Comparison of ENCODE assay signal across 8 cellular contexts in genomic region chr5:131634666-131634995, GRCh38. TPM values are rescaled to one million over a fixed set of nuclear protein-coding genes. Genes with fewer than 3 reads are reported as not detected.
A peak's percentile ranks its signal among the peaks of the same experiment; 100 is the strongest.
DNase-seq lines count a peak whose midpoint lies in the region; ATAC-seq, FAIRE-seq and TF ChIP-seq lines count a peak whose summit lies in the region.

No MANE protein-coding gene starts in this region.

- TF ChIP-seq CTCF in A549 (IDR thresholded peaks at IDR 0.05) (no peak), fibroblast of pulmonary artery (IDR thresholded peaks at IDR 0.05; ENCODE audit: low read length, missing control alignments) (no peak), transverse colon (IDR thresholded peaks at IDR 0.05) (peak in 1 of 5 experiments; percentile 18)

- TF ChIP-seq RAD21 in A549 (conservative IDR thresholded peaks at IDR 0.05 in 1 of 2, IDR thresholded peaks at IDR 0.05 in 1 of 2): no peak; a peak in 1 of 5 replicates

- ATAC-seq in A549: peak; percentile 76 to 79
- ATAC-seq in GM18498 (IDR thresholded peaks at IDR 0.05; ENCODE audit: unreplicated experiment): peak; percentile 25
- ATAC-seq in HG02981 (IDR thresholded peaks at IDR 0.05; ENCODE audit: unreplicated experiment): peak; percentile 30

- H3K4me2 ChIP-seq in A549: peak overlapping the region; percentile 84

- peak overlapping the region; percentile 97 for H3K27ac Mint-ChIP-seq in activated T-helper 1 cell treated with anti-CD3 and anti-CD28 coated beads, Interleukin-12 subunit alpha, Interleukin-12 subunit beta, Interleukin-2, Interleukin-4 antibody, amounts not matched to agents 30 ng/mL and 10 ng/mL and 1 ng/mL, durations not matched to agents 14 hours and 24 hours and 36 hours

- POLR2A ChIA-PET in A549 (lab: Yijun Ruan, JAX): no interaction called here

- TF ChIP-seq EP300 in A549 (IDR thresholded peaks at IDR 0.05) (no peak), transverse colon (IDR thresholded peaks at IDR 0.05; ENCODE audit: low read depth) (no peak)

- intact Hi-C loops in activated T-helper 1 cell treated with anti-CD3 and anti-CD28 coated beads, Interleukin-12 subunit alpha, Interleukin-12 subunit beta, Interleukin-2, Interleukin-4 antibody, amounts not matched to agents 30 ng/mL and 10 ng/mL and 1 ng/mL, durations not matched to agents 14 hours and 24 hours and 36 hours (cut with micrococcal nuclease): loop anchor here (2.0 to 10.0 kb wide), 12 partner anchors 36 to 1420 kb away; partner anchors contain the start of genes GDF9, HINT1, HSPA4 and UQCRQ
- intact Hi-C loops in transverse colon (cut with DNase I; ENCODE audit: low total_unique reads): no loop called here

- peak overlapping the region; percentile 83 to 92 for H3K27ac ChIP-seq in A549
- peak overlapping the region; percentile 93 to 100 (median 98) for H3K27ac ChIP-seq in transverse colon

- no peaks in the 10 kb centered on the region for H3K9me3 Mint-ChIP-seq in activated T-helper 1 cell treated with anti-CD3 and anti-CD28 coated beads, Interleukin-12 subunit alpha, Interleukin-12 subunit beta, Interleukin-2, Interleukin-4 antibody, amounts not matched to agents 30 ng/mL and 10 ng/mL and 1 ng/mL, durations not matched to agents 14 hours and 24 hours and 36 hours

- DNase-seq in A549 (ENCODE audit: low read depth in 1 of 2, low spot score in 1 of 2) (peak; percentile 55 to 77), NCI-H774 (lab: John Stamatoyannopoulos, UW) (peak; percentile 57), fibroblast of pulmonary artery (ENCODE audit: low read depth) (peak; percentile 50), transverse colon (peak; percentile 66)
- DNase-seq in activated T-helper 1 cell treated with anti-CD3 and anti-CD28 coated beads, Interleukin-12 subunit alpha, Interleukin-12 subunit beta, Interleukin-2, Interleukin-4 antibody, amounts not matched to agents 30 ng/mL and 10 ng/mL and 1 ng/mL, durations not matched to agents 14 hours and 24 hours and 36 hours (ENCODE audit: low spot score): peak; percentile 61

- in situ Hi-C loops in transverse colon (cut with MboI; ENCODE audit: low pct_ligation_motif_present in 1 of 4, low pct_unique_long_range_greater_than_20kb in 1 of 4, low sequenced_read_pairs in 3 of 4): loop anchor here in 2 of 4 donors (10.0 kb wide), 1 partner anchor 160 kb away; the partner anchor contains the start of gene FNIP1 (in 2 of the 2)

- WGBS in A549 (ENCODE audit: missing lambda C conversion rate): 3% methylated on average over 12 of the region's 21 CpGs
- 0 to 1% methylated on average over 5 to 16 of the region's 21 CpGs for WGBS in transverse colon (ENCODE audit: low coverage in 1 of 2), 2 donors

- H3K4me3 Mint-ChIP-seq in activated T-helper 1 cell treated with anti-CD3 and anti-CD28 coated beads, Interleukin-12 subunit alpha, Interleukin-12 subunit beta, Interleukin-2, Interleukin-4 antibody, amounts not matched to agents 30 ng/mL and 10 ng/mL and 1 ng/mL, durations not matched to agents 14 hours and 24 hours and 36 hours: peak overlapping the region; percentile 98

- peaks cover 6% of the 10 kb centered on the region for H3K36me3 Mint-ChIP-seq in activated T-helper 1 cell treated with anti-CD3 and anti-CD28 coated beads, Interleukin-12 subunit alpha, Interleukin-12 subunit beta, Interleukin-2, Interleukin-4 antibody, amounts not matched to agents 30 ng/mL and 10 ng/mL and 1 ng/mL, durations not matched to agents 14 hours and 24 hours and 36 hours (ENCODE audit: low read depth)

- H3K27me3 ChIP-seq in neuron (ENCODE audit: insufficient read depth, low read length) (no peaks in the 10 kb centered on the region), transverse colon (no peaks in the 10 kb centered on the region)

- CTCF ChIA-PET in A549 (lab: Yijun Ruan, JAX): interaction anchor here (3.7 kb wide), 1 partner anchor 45 kb away, joined by 17 read pairs; no protein-coding TSS in a partner anchor

- no peaks in the 10 kb centered on the region for H3K36me3 ChIP-seq in neuron (ENCODE audit: insufficient read depth, low read length)
- no peaks in the 10 kb centered on the region for H3K36me3 ChIP-seq in transverse colon

- peaks cover 28% of the 10 kb centered on the region for H3K4me1 Mint-ChIP-seq in activated T-helper 1 cell treated with anti-CD3 and anti-CD28 coated beads, Interleukin-12 subunit alpha, Interleukin-12 subunit beta, Interleukin-2, Interleukin-4 antibody, amounts not matched to agents 30 ng/mL and 10 ng/mL and 1 ng/mL, durations not matched to agents 14 hours and 24 hours and 36 hours (ENCODE audit: low read depth)

- peaks cover 43% of the 10 kb centered on the region for H3K4me1 ChIP-seq in A549
- H3K4me1 ChIP-seq in neuron (ENCODE audit: insufficient read depth, low read length): peaks cover 18% of the 10 kb centered on the region
- H3K4me1 ChIP-seq in transverse colon: peaks cover 13 to 56% (median 49%) of the 10 kb centered on the region in 4 donors

- peak overlapping the region; percentile 75 for H2AFZ ChIP-seq in neuron (ENCODE audit: low read depth, low read length)

- H3K27me3 Mint-ChIP-seq in activated T-helper 1 cell treated with anti-CD3 and anti-CD28 coated beads, Interleukin-12 subunit alpha, Interleukin-12 subunit beta, Interleukin-2, Interleukin-4 antibody, amounts not matched to agents 30 ng/mL and 10 ng/mL and 1 ng/mL, durations not matched to agents 14 hours and 24 hours and 36 hours (ENCODE audit: insufficient read depth): no peaks in the 10 kb centered on the region

- FAIRE-seq in A549 (lab: Jason Lieb, UNC): no peak

- TF ChIP-seq POLR2A in A549 (IDR thresholded peaks at IDR 0.05; ENCODE audit: low read length) (no peak), transverse colon (IDR thresholded peaks at IDR 0.05) (no peak)

- H3K4me3 ChIP-seq in A549 (peak overlapping the region; percentile 72), fibroblast of pulmonary artery (replicated peaks; ENCODE audit: low read depth, low read length) (peak overlapping the region; percentile 92), neuron (ENCODE audit: low read length) (peak overlapping the region; percentile 70), transverse colon (peak overlapping the region; percentile 55 to 78 (median 74))

- H3K9me3 ChIP-seq in A549: no peaks in the 10 kb centered on the region
- H3K9me3 ChIP-seq in neuron (ENCODE audit: low read length): no peaks in the 10 kb centered on the region
- H3K9me3 ChIP-seq in transverse colon: no peaks in the 10 kb centered on the region

TF ChIP-seq in A549, 52 proteins besides CTCF, POLR2A, EP300 and RAD21:
- TF ChIP-seq TFCP2L1 (CRISPR knock-in tag; IDR thresholded peaks at IDR 0.05) (0 out of 2 replicates have a peak, but pooled peaks have one; percentile 54), ZSCAN20 (CRISPR knock-in tag; IDR thresholded peaks at IDR 0.05) (no peak), JUN (IDR thresholded peaks at IDR 0.05) (no peak), FOSB (CRISPR knock-in tag; IDR thresholded peaks at IDR 0.05) (no peak), CHD2 (IDR thresholded peaks at IDR 0.05; ENCODE audit: low read length, partially characterized antibody) (no peak), EHF (CRISPR knock-in tag; IDR thresholded peaks at IDR 0.05) (no peak)
- TF ChIP-seq, protein P1, sequence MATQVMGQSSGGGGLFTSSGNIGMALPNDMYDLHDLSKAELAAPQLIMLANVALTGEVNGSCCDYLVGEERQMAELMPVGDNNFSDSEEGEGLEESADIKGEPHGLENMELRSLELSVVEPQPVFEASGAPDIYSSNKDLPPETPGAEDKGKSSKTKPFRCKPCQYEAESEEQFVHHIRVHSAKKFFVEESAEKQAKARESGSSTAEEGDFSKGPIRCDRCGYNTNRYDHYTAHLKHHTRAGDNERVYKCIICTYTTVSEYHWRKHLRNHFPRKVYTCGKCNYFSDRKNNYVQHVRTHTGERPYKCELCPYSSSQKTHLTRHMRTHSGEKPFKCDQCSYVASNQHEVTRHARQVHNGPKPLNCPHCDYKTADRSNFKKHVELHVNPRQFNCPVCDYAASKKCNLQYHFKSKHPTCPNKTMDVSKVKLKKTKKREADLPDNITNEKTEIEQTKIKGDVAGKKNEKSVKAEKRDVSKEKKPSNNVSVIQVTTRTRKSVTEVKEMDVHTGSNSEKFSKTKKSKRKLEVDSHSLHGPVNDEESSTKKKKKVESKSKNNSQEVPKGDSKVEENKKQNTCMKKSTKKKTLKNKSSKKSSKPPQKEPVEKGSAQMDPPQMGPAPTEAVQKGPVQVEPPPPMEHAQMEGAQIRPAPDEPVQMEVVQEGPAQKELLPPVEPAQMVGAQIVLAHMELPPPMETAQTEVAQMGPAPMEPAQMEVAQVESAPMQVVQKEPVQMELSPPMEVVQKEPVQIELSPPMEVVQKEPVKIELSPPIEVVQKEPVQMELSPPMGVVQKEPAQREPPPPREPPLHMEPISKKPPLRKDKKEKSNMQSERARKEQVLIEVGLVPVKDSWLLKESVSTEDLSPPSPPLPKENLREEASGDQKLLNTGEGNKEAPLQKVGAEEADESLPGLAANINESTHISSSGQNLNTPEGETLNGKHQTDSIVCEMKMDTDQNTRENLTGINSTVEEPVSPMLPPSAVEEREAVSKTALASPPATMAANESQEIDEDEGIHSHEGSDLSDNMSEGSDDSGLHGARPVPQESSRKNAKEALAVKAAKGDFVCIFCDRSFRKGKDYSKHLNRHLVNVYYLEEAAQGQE (IDR thresholded peaks at IDR 0.05): no peak
- TF ChIP-seq, protein P2, sequence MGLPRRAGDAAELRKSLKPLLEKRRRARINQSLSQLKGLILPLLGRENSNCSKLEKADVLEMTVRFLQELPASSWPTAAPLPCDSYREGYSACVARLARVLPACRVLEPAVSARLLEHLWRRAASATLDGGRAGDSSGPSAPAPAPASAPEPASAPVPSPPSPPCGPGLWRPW (IDR thresholded peaks at IDR 0.05): no peak

RNA-seq across cellular contexts. Expression of gene RAPGEF6, which starts 0.4 kb away (rescaled TPM):
- polyA plus RNA-seq in A549 (2011; rRNA removed) (14.1 and 15.2 TPM in 2 replicates), A549 (2017; fragmentation: RNase III; extraction: RNeasy Plus Mini Kit Qiagen cat#74134 plus additional on column Dnase treatment) (5.9 to 6.4 TPM (median 5.9 TPM) in 3 replicates)
- 2.3 and 2.4 TPM in 2 replicates for polyA plus RNA-seq in A549 (2012; cell fraction: cytosol; rRNA removed)
- 3.0 and 3.5 TPM in 2 replicates for polyA plus RNA-seq in A549 (2012; cell fraction: nucleus; rRNA removed)
- polyA minus RNA-seq in A549 (2011; rRNA and poly(A)+ RNA removed): 31.0 and 34.0 TPM in 2 replicates
- 36.7 and 42.8 TPM in 2 replicates for total RNA-seq in activated T-helper 1 cell treated with anti-CD3 and anti-CD28 coated beads, Interleukin-12 subunit alpha, Interleukin-12 subunit beta, Interleukin-2, Interleukin-4 antibody, amounts not matched to agents 30 ng/mL and 10 ng/mL and 1 ng/mL, durations not matched to agents 14 hours and 24 hours and 36 hours
- total RNA-seq in transverse colon: 10 to 100 TPM; 21.3 to 40.3 (median 35.9) TPM

Comparison
In these comparisons a context has a peak if more than half of its experiments do, and no peak if none do; other contexts are left out.
1. Peak in every context shown above with its lines: DNase-seq, ATAC-seq, H3K4me3 ChIP-seq and H3K27ac ChIP-seq.
2. ATAC-seq: peak in every context shown above with its lines; median percentile 78 in A549; 30 in HG02981; 25 in GM18498.